Comparison of ENCODE assay signal across 12 cellular contexts in the genomic region with DNA sequence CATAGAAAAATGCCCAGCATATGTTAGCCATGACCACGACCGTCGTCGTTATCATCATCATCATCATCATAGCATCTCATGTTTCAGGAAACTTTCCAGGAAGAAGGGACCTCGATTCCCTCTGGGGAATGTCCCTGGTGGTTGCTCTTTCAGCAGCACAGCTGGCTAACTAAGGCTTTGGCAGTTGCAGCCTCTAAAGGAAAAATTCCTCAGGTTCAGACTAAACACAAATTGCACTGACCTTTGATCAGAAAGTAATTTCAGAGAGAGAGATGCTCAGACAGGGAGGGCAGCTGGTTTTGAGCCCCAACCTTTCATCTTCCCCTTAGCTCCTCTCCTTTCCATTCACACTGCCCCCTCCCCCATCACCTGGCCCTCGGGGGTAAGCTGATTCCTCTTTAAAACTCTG. TPM values are rescaled to one million over a fixed set of nuclear protein-coding genes. Genes with fewer than 3 reads are reported as not detected.
DNase-seq lines count a peak whose midpoint lies in the region; ATAC-seq lines count a peak whose summit lies in the region.
"Had no signal": no experiment of that assay in that cellular context is flagged by ENCODE, and none has a peak within 500 bp of the region (broad histone marks: within the 10 kb centered on the region; RNA-seq: fewer than 3 reads in every experiment).

No MANE protein-coding gene starts in this region.

- ATAC-seq in activated naive CD8-positive, alpha-beta T cell treated with anti-CD3 and anti-CD28 coated beads, Interleukin-2, amount 50 U/mL, for 24 hours = no peak
- ATAC-seq in HG02973 (IDR thresholded peaks at IDR 0.05; ENCODE audit: unreplicated experiment) = no peak

- H3K4me3 Mint-ChIP-seq in activated naive CD8-positive, alpha-beta T cell treated with anti-CD3 and anti-CD28 coated beads, Interleukin-2, amount 50 U/mL, for 24 hours = no peak overlapping the region

- in situ Hi-C loops in Caki2 (cut with HindIII; ENCODE audit: low pct_unique_long_range_greater_than_20kb, low sequenced_read_pairs) = no loop called here

- H3K36me3 Mint-ChIP-seq in activated naive CD8-positive, alpha-beta T cell treated with anti-CD3 and anti-CD28 coated beads, Interleukin-2, amount 50 U/mL, for 24 hours (ENCODE audit: low read depth) = no peaks in the 10 kb centered on the region

- DNase-seq in Caki2 (ENCODE audit: low read depth) = peak; percentile 41
- DNase-seq in M059J (ENCODE audit: low read depth) = peak; percentile 67
- DNase-seq in glomerular visceral epithelial cell (ENCODE audit: extremely low spot score) = peak; percentile 56
- no peak for DNase-seq in NCI-H2196 (lab: John Stamatoyannopoulos, UW; ENCODE audit: unreplicated experiment)
- DNase-seq in activated naive CD8-positive, alpha-beta T cell treated with anti-CD3 and anti-CD28 coated beads, Interleukin-2, amount 50 U/mL, for 24 hours = no peak
- DNase-seq: activated CD4-positive, alpha-beta T cell treated with anti-CD3 and anti-CD28 coated beads for 4 hours; activated naive CD4-positive, alpha-beta T cell; dorsolateral prefrontal cortex; KBM-7; NCI-H345; stimulated activated CD4-positive, alpha-beta T cell treated with anti-CD3 and anti-CD28 coated beads, Interleukin-12 subunit alpha, Interleukin-12 subunit beta, amount 100 ng/mL, for 4 hours had no signal

- H3K27ac Mint-ChIP-seq in activated naive CD8-positive, alpha-beta T cell treated with anti-CD3 and anti-CD28 coated beads, Interleukin-2, amount 50 U/mL, for 24 hours = no peak overlapping the region

- no peaks in the 10 kb centered on the region for H3K9me3 Mint-ChIP-seq in activated naive CD8-positive, alpha-beta T cell treated with anti-CD3 and anti-CD28 coated beads, Interleukin-2, amount 50 U/mL, for 24 hours

- H3K4me1 Mint-ChIP-seq in activated naive CD8-positive, alpha-beta T cell treated with anti-CD3 and anti-CD28 coated beads, Interleukin-2, amount 50 U/mL, for 24 hours = peaks cover under 1% of the 10 kb centered on the region

- H3K27me3 Mint-ChIP-seq in activated naive CD8-positive, alpha-beta T cell treated with anti-CD3 and anti-CD28 coated beads, Interleukin-2, amount 50 U/mL, for 24 hours = peaks cover 11% of the 10 kb centered on the region

RNA-seq across cellular contexts. Expression of gene CFB, which starts 5.6 kb away (rescaled TPM):
- total RNA-seq in Caki2 (2014; rRNA removed; shearing (Covaris generic); ENCODE audit: low replicate concordance) = 2.6 and 4.7 TPM in 2 replicates
- total RNA-seq in M059J (2014; rRNA removed; shearing (Covaris generic)) = 7.8 and 8.4 TPM in 2 replicates

RNA-seq across cellular contexts. Expression of gene C2, which starts 12.7 kb away (rescaled TPM):
- total RNA-seq in Caki2 (2014; rRNA removed; shearing (Covaris generic); ENCODE audit: low replicate concordance) = 3.2 and 7.7 TPM in 2 replicates
- total RNA-seq in M059J (2014; rRNA removed; shearing (Covaris generic)) = 2.9 and 3.3 TPM in 2 replicates

RNA-seq across cellular contexts. Expression of gene NELFE, which starts 18.5 kb away (rescaled TPM):
- 293 and 348 TPM in 2 replicates for total RNA-seq in Caki2 (2014; rRNA removed; shearing (Covaris generic); ENCODE audit: low replicate concordance)
- 201 and 228 TPM in 2 replicates for total RNA-seq in M059J (2014; rRNA removed; shearing (Covaris generic))

RNA-seq across cellular contexts. Expression of gene SKIC2, which starts 18.7 kb away (rescaled TPM):
- 29.2 and 49.6 TPM in 2 replicates for total RNA-seq in Caki2 (2014; rRNA removed; shearing (Covaris generic); ENCODE audit: low replicate concordance)
- 60.4 and 72.3 TPM in 2 replicates for total RNA-seq in M059J (2014; rRNA removed; shearing (Covaris generic))

RNA-seq across cellular contexts. Expression of gene DXO, which starts 31.7 kb away (rescaled TPM):
- total RNA-seq in Caki2 (2014; rRNA removed; shearing (Covaris generic); ENCODE audit: low replicate concordance) = 30.5 and 52.6 TPM in 2 replicates
- 26.8 and 33.3 TPM in 2 replicates for total RNA-seq in M059J (2014; rRNA removed; shearing (Covaris generic))

Comparison
In these comparisons a context has a peak if more than half of its experiments do, and no peak if none do; other contexts are left out.
1. DNase-seq: peak in Caki2 (single experiment), M059J (single experiment) and glomerular visceral epithelial cell (single experiment); none in NCI-H2196 (single experiment) and activated naive CD8-positive, alpha-beta T cell treated with anti-CD3 and anti-CD28 coated beads, Interleukin-2, amount 50 U/mL, for 24 hours (single experiment).